Comparison of ENCODE assay signal across 7 cellular contexts in genomic region chr3:53269888-53270880, GRCh38. TPM values are rescaled to one million over a fixed set of nuclear protein-coding genes. Genes with fewer than 3 reads are reported as not detected.
DNase-seq lines count a peak whose midpoint lies in the region; ATAC-seq and TF ChIP-seq lines count a peak whose summit lies in the region.

No MANE protein-coding gene starts in this region.

- H3K27me3 Mint-ChIP-seq in activated CD8-positive, alpha-beta T cell treated with anti-CD3 and anti-CD28 coated beads, Interleukin-2, amount 10 ng/mL, durations not matched to agents 7 days and 5 days (ENCODE audit: low read depth) = no peaks in the 10 kb centered on the region
- peaks cover 8% of the 10 kb centered on the region for H3K27me3 Mint-ChIP-seq in neural progenitor cell (ENCODE audit: insufficient read depth, low read depth)

- no peak overlapping the region for H3K4me3 Mint-ChIP-seq in activated CD8-positive, alpha-beta T cell treated with anti-CD3 and anti-CD28 coated beads, Interleukin-2, amount 10 ng/mL, durations not matched to agents 7 days and 5 days
- peak overlapping the region; percentile 25 for H3K4me3 Mint-ChIP-seq in neural progenitor cell

- no peak for TF ChIP-seq EP300 in gastroesophageal sphincter (IDR thresholded peaks at IDR 0.05)

- peak overlapping the region; percentile 0 for H3K4me2 ChIP-seq in neural progenitor cell

- no peak overlapping the region for H3K9ac ChIP-seq in neural progenitor cell

- peaks cover 24% of the 10 kb centered on the region for H3K4me1 Mint-ChIP-seq in activated CD8-positive, alpha-beta T cell treated with anti-CD3 and anti-CD28 coated beads, Interleukin-2, amount 10 ng/mL, durations not matched to agents 7 days and 5 days (ENCODE audit: low read depth)
- H3K4me1 Mint-ChIP-seq in neural progenitor cell = peaks cover 20% of the 10 kb centered on the region

- H3K4me1 ChIP-seq in gastroesophageal sphincter (peaks cover 7 to 29% (median 19%) of the 10 kb centered on the region in 3 donors), neural progenitor cell (peaks cover 20% of the 10 kb centered on the region)

- CTCF ChIA-PET in activated CD8-positive, alpha-beta T cell treated with anti-CD3 and anti-CD28 coated beads, Interleukin-2, amount 10 ng/mL, durations not matched to agents 7 days and 5 days (lab: Charles Lee) = no interaction called here

- peaks cover 21% of the 10 kb centered on the region for H3F3A ChIP-seq in neural progenitor cell (ENCODE audit: low read depth)

- ATAC-seq in HG02798 (IDR thresholded peaks at IDR 0.05; ENCODE audit: poor library complexity, unreplicated experiment) = peak; percentile 59
- peak; percentile 50 for ATAC-seq in activated CD8-positive, alpha-beta T cell treated with anti-CD3 and anti-CD28 coated beads, Interleukin-2, amount 10 ng/mL, durations not matched to agents 7 days and 5 days
- ATAC-seq in gastroesophageal sphincter = peak; percentile 96
- no peak for ATAC-seq in GM21381 (IDR thresholded peaks at IDR 0.05; ENCODE audit: unreplicated experiment)

- no peaks in the 10 kb centered on the region for H3K9me3 ChIP-seq in gastroesophageal sphincter
- H3K9me3 ChIP-seq in neural progenitor cell (ENCODE audit: low read depth) = no peaks in the 10 kb centered on the region

- H3K9me3 Mint-ChIP-seq in activated CD8-positive, alpha-beta T cell treated with anti-CD3 and anti-CD28 coated beads, Interleukin-2, amount 10 ng/mL, durations not matched to agents 7 days and 5 days (ENCODE audit: insufficient read depth) = no peaks in the 10 kb centered on the region
- H3K9me3 Mint-ChIP-seq in neural progenitor cell = no peaks in the 10 kb centered on the region

- H3K36me3 ChIP-seq in gastroesophageal sphincter (no peaks in the 10 kb centered on the region), neural progenitor cell (no peaks in the 10 kb centered on the region)

- DNase-seq in GM04503 (ENCODE audit: low read depth) (peak; percentile 97), NCI-H2227 (lab: John Stamatoyannopoulos, UW; ENCODE audit: unreplicated experiment) (peak; percentile 78), neural progenitor cell (ENCODE audit: low spot score) (peak; percentile 88)
- no peak for DNase-seq in activated CD8-positive, alpha-beta T cell treated with anti-CD3 and anti-CD28 coated beads, Interleukin-2, amount 10 ng/mL, durations not matched to agents 7 days and 5 days

- WGBS in gastroesophageal sphincter (ENCODE audit: low coverage in 1 of 2), 2 donors = 38 to 50% methylated on average over 2 of the region's 12 CpGs

- POLR2A ChIA-PET in activated CD8-positive, alpha-beta T cell treated with anti-CD3 and anti-CD28 coated beads, Interleukin-2, amount 10 ng/mL, durations not matched to agents 7 days and 5 days (lab: Charles Lee) = interaction anchor here (1.4 kb wide), 1 partner anchor 18 kb away, joined by 3 read pairs; no protein-coding TSS in a partner anchor

- peak overlapping the region; percentile 21 for H2AFZ ChIP-seq in neural progenitor cell (replicated peaks)

- H3K36me3 Mint-ChIP-seq in activated CD8-positive, alpha-beta T cell treated with anti-CD3 and anti-CD28 coated beads, Interleukin-2, amount 10 ng/mL, durations not matched to agents 7 days and 5 days (ENCODE audit: low read depth) = no peaks in the 10 kb centered on the region
- no peaks in the 10 kb centered on the region for H3K36me3 Mint-ChIP-seq in neural progenitor cell

- no peak for TF ChIP-seq POLR2A in gastroesophageal sphincter (IDR thresholded peaks at IDR 0.05)

- H3K27ac ChIP-seq in gastroesophageal sphincter (peak overlapping the region; percentile 82 to 92 (median 90)), neural progenitor cell (peak overlapping the region; percentile 2)

- H3K27me3 ChIP-seq in gastroesophageal sphincter = no peaks in the 10 kb centered on the region
- no peaks in the 10 kb centered on the region for H3K27me3 ChIP-seq in neural progenitor cell

- TF ChIP-seq CTCF in gastroesophageal sphincter (IDR thresholded peaks at IDR 0.05) (peak in 2 of 4 experiments; percentile 2 to 31), neural progenitor cell (IDR thresholded peaks at IDR 0.05) (no peak)

- H3K27ac Mint-ChIP-seq in activated CD8-positive, alpha-beta T cell treated with anti-CD3 and anti-CD28 coated beads, Interleukin-2, amount 10 ng/mL, durations not matched to agents 7 days and 5 days = peak overlapping the region; percentile 62
- peak overlapping the region; percentile 7 for H3K27ac Mint-ChIP-seq in neural progenitor cell

- no peaks in the 10 kb centered on the region for H4K20me1 ChIP-seq in neural progenitor cell (ENCODE audit: low read depth)

- peak overlapping the region in 1 of 2 donors; percentile 5 for H3K4me3 ChIP-seq in gastroesophageal sphincter
- no peak overlapping the region for H3K4me3 ChIP-seq in neural progenitor cell

- no peaks in the 10 kb centered on the region for H3K79me2 ChIP-seq in neural progenitor cell (ENCODE audit: low read depth)

RNA-seq across cellular contexts. Expression of gene TKT, which starts 14.4 kb away (rescaled TPM):
- total RNA-seq in activated CD8-positive, alpha-beta T cell treated with anti-CD3 and anti-CD28 coated beads, Interleukin-2, amount 10 ng/mL, durations not matched to agents 7 days and 5 days = 100 to 1,000 TPM; 315 to 323 TPM
- total RNA-seq in gastroesophageal sphincter (100 to 1,000 TPM; 218 to 386 (median 278) TPM), neural progenitor cell (ENCODE audit: low replicate concordance) (292 and 555 TPM in 2 replicates)
